1 cellular context compared by ENCODE assay signal in the genomic region with DNA sequence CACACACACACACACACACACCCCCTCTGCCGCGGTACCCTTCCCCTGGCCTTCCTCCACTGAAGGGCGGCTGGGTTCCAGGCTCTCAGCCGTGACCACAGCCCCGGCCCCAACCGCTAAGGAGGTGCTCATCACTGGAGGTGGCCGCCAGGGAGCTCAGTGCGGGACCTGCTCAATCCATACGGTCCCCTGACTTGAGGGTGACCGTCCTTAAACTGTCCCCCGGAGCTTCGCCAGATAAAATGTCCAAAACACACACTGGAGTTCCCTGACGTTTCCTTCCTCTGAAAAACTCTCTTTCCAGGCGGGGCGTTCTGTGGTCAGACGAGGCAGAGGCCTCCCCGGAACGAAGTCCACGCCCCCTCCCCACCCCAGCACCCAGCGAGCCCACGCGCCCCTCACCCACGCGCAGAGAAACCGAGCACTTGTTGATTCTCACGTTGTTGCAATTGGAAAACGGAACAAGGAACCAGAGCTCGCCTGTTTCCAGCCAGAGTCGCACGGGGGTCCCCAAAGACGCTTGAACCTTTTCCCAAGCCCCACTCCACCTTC.
A peak's percentile ranks its signal among the peaks of the same experiment; 100 is the strongest.
TF ChIP-seq lines count a peak whose summit lies in the region.

No MANE protein-coding gene starts in this region.

TF ChIP-seq in HepG2, 621 proteins besides CTCF, POLR2A, EP300 and RAD21 (continued from another document):
- TF ChIP-seq, protein P1, sequence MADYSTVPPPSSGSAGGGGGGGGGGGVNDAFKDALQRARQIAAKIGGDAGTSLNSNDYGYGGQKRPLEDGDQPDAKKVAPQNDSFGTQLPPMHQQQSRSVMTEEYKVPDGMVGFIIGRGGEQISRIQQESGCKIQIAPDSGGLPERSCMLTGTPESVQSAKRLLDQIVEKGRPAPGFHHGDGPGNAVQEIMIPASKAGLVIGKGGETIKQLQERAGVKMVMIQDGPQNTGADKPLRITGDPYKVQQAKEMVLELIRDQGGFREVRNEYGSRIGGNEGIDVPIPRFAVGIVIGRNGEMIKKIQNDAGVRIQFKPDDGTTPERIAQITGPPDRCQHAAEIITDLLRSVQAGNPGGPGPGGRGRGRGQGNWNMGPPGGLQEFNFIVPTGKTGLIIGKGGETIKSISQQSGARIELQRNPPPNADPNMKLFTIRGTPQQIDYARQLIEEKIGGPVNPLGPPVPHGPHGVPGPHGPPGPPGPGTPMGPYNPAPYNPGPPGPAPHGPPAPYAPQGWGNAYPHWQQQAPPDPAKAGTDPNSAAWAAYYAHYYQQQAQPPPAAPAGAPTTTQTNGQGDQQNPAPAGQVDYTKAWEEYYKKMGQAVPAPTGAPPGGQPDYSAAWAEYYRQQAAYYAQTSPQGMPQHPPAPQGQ (CRISPR knock-in tag; IDR thresholded peaks at IDR 0.05; ENCODE audit: borderline replicate concordance): no peak
- TF ChIP-seq ZNF350 (CRISPR knock-in tag; IDR thresholded peaks at IDR 0.05; ENCODE audit: borderline replicate concordance, low read depth) (no peak), ZNF724P (CRISPR knock-in tag; IDR thresholded peaks at IDR 0.05; ENCODE audit: borderline replicate concordance) (no peak), ZFP90 (CRISPR knock-in tag; IDR thresholded peaks at IDR 0.05; ENCODE audit: borderline replicate concordance) (no peak), ZNF746 (CRISPR knock-in tag; IDR thresholded peaks at IDR 0.05) (peak; percentile 9; the same call in 1 of the 2 replicates)
